In genomic region chr1:43614211-43614610, GRCh38 we compare ENCODE assay signal across 6 cellular contexts.
"Had no signal": no experiment of that assay in that cellular context is flagged by ENCODE, and none has a peak within 500 bp of the region (broad histone marks: within the 10 kb centered on the region; RNA-seq: fewer than 3 reads in every experiment).

No MANE protein-coding gene starts in this region.

- H3K4me3 ChIP-seq: GM23248, K562 had no signal

- ATAC-seq: K562 had no signal

- H3K27ac ChIP-seq: GM23248 had no signal

- H2AFZ ChIP-seq: GM23248 had no signal

- DNase-seq: GM23248, GOT3, H7, HCEC 1CT, IMR-90 had no signal
